ENCODE assay signal across 12 cellular contexts in the genomic region with DNA sequence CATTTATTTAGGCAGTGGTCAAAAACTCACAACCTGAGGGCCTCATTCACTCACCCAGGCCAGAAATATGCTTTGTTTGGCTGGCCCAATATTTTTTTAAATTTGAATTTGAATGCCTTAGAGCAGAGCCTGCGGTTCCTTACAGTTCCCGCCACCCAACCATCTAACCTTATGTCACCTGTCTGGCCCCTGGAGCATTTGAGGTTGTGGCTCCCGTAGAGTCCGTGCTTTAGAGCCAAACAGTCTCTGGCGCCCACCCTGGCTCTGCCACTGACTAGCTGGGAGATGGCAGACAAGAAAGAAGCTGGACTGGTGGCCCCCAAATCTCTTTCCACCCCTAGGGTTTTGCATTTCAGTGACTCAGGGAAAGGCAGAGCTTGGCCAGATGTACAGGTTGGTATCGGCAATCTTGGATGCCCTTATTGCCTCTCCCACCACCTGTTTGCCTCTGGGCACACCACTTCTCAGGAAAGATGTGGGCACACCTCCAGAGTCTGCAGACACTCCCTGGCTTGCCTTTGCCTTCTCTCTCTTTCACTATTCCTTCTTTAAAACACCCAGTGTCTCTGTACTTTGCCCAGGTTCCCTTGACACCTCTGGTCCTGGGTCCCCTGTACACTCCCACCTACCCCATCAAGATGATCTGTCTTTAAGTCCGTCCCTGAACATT. TPM values are rescaled to one million over a fixed set of nuclear protein-coding genes. Genes with fewer than 3 reads are reported as not detected.
DNase-seq lines count a peak whose midpoint lies in the region; ATAC-seq and TF ChIP-seq lines count a peak whose summit lies in the region.
"Had no signal": no experiment of that assay in that cellular context is flagged by ENCODE, and none has a peak within 500 bp of the region (broad histone marks: within the 10 kb centered on the region; RNA-seq: fewer than 3 reads in every experiment).

No MANE protein-coding gene starts in this region.

- no peak for TF ChIP-seq POLR2A in stomach (IDR thresholded peaks at IDR 0.05)

- no peaks in the 10 kb centered on the region for H3K27me3 Mint-ChIP-seq in activated T-cell treated with anti-CD3 and anti-CD28 coated beads, Interleukin-2, amount 50 U/mL, for 4 hours (ENCODE audit: low read depth)
- no peaks in the 10 kb centered on the region for H3K27me3 Mint-ChIP-seq in activated CD4-positive, alpha-beta memory T cell treated with anti-CD3 and anti-CD28 coated beads for 36 hours
- H3K27me3 Mint-ChIP-seq in immature natural killer cell (ENCODE audit: low read depth in 3 of 3), result peaks cover 7 to 20% (median 14%) of the 10 kb centered on the region in 3 donors

- H3K27me3 ChIP-seq in stomach, result no peaks in the 10 kb centered on the region

- intact Hi-C loops in activated CD4-positive, alpha-beta memory T cell treated with anti-CD3 and anti-CD28 coated beads for 36 hours (cut with micrococcal nuclease), result loop anchor here (5.0 kb wide), 1 partner anchor 874 kb away; a partner anchor contains a TSS
- intact Hi-C loops in stomach (cut with DNase I; ENCODE audit: low total_unique reads), result no loop called here

- no peaks in the 10 kb centered on the region for H3K9me3 Mint-ChIP-seq in activated T-cell treated with anti-CD3 and anti-CD28 coated beads, Interleukin-2, amount 50 U/mL, for 4 hours
- no peaks in the 10 kb centered on the region for H3K9me3 Mint-ChIP-seq in activated CD4-positive, alpha-beta memory T cell treated with anti-CD3 and anti-CD28 coated beads for 36 hours
- H3K9me3 Mint-ChIP-seq in immature natural killer cell, result no peaks in the 10 kb centered on the region

- peak overlapping the region; percentile 5 for H3K27ac Mint-ChIP-seq in activated CD4-positive, alpha-beta memory T cell treated with anti-CD3 and anti-CD28 coated beads for 36 hours
- H3K27ac Mint-ChIP-seq in immature natural killer cell, result peak overlapping the region in 4 of 6 donors; percentile 25 to 73 (median 36)

- 47 to 68% (median 58%) methylated on average over 7 of the region's 7 CpGs for WGBS in stomach, 5 donors

- H3K9me3 ChIP-seq in stomach, result no peaks in the 10 kb centered on the region

- peaks cover 61% of the 10 kb centered on the region for H3K4me1 Mint-ChIP-seq in activated T-cell treated with anti-CD3 and anti-CD28 coated beads, Interleukin-2, amount 50 U/mL, for 4 hours (ENCODE audit: low read depth)
- H3K4me1 Mint-ChIP-seq in activated CD4-positive, alpha-beta memory T cell treated with anti-CD3 and anti-CD28 coated beads for 36 hours (ENCODE audit: low read depth), result peaks cover 54% of the 10 kb centered on the region
- peaks cover 68 to 71% of the 10 kb centered on the region in 2 donors for H3K4me1 Mint-ChIP-seq in immature natural killer cell

- H3K4me3 Mint-ChIP-seq in activated T-cell treated with anti-CD3 and anti-CD28 coated beads, Interleukin-2, amount 50 U/mL, for 4 hours, result peak overlapping the region; percentile 50
- H3K4me3 Mint-ChIP-seq in activated CD4-positive, alpha-beta memory T cell treated with anti-CD3 and anti-CD28 coated beads for 36 hours, result no peak overlapping the region
- peak overlapping the region in 3 of 5 donors; percentile 25 to 46 (median 45) for H3K4me3 Mint-ChIP-seq in immature natural killer cell

- peaks cover 16% of the 10 kb centered on the region for H3K36me3 Mint-ChIP-seq in activated T-cell treated with anti-CD3 and anti-CD28 coated beads, Interleukin-2, amount 50 U/mL, for 4 hours (ENCODE audit: insufficient read depth)
- H3K36me3 Mint-ChIP-seq in activated CD4-positive, alpha-beta memory T cell treated with anti-CD3 and anti-CD28 coated beads for 36 hours, result peaks cover 31% of the 10 kb centered on the region
- H3K36me3 Mint-ChIP-seq in immature natural killer cell, result no peaks in the 10 kb centered on the region

- TF ChIP-seq CTCF in stomach (IDR thresholded peaks at IDR 0.05), result no peak

- H3K36me3 ChIP-seq in stomach, result no peaks in the 10 kb centered on the region

- no peak for ATAC-seq in activated T-cell treated with anti-CD3 and anti-CD28 coated beads, Interleukin-2, amount 50 U/mL, for 4 hours
- no peak for ATAC-seq in GM18909 (IDR thresholded peaks at IDR 0.05; ENCODE audit: poor library complexity, unreplicated experiment)
- no peak for ATAC-seq in GM18861 (IDR thresholded peaks at IDR 0.05; ENCODE audit: unreplicated experiment)

- POLR2A ChIA-PET in activated CD4-positive, alpha-beta memory T cell treated with anti-CD3 and anti-CD28 coated beads for 36 hours (lab: Charles Lee), result interaction anchor here (0.6 to 8.5 kb wide), 6 partner anchors 11 to 97 kb away, joined by 3 to 74 read pairs (median 4); no protein-coding TSS in a partner anchor

- CTCF ChIA-PET in activated CD4-positive, alpha-beta memory T cell treated with anti-CD3 and anti-CD28 coated beads for 36 hours (lab: Charles Lee), result interaction anchor here (0.6 to 4.6 kb wide), 11 partner anchors 16 to 183 kb away, joined by 3 to 26 read pairs (median 4); a partner anchor contains a TSS

- H3K4me3 ChIP-seq in stomach, result no peak overlapping the region

- no peak for DNase-seq in activated T-cell treated with anti-CD3 and anti-CD28 coated beads, Interleukin-2, amount 50 U/mL, for 4 hours
- no peak for DNase-seq in activated T-cell treated with anti-CD3 and anti-CD28 coated beads, Interleukin-2, amount 50 U/mL, for 48 hours
- no peak for DNase-seq in activated CD4-positive, alpha-beta memory T cell treated with anti-CD3 and anti-CD28 coated beads for 36 hours
- DNase-seq in immature natural killer cell (no peak), stomach (peak; percentile 56), islet precursor cell (no peak)
- DNase-seq: AML-193, NCI-H187 treated with DMSO at 0.1 percent for 48 hours had no signal

- no peak for TF ChIP-seq EP300 in stomach (IDR thresholded peaks at IDR 0.05)

- peak overlapping the region; percentile 25 to 98 (median 96) for H3K27ac ChIP-seq in stomach
- H3K27ac ChIP-seq: SK-N-MC had no signal

- H3K4me1 ChIP-seq in stomach, result peaks cover 37 to 67% (median 58%) of the 10 kb centered on the region in 4 donors

RNA-seq across cellular contexts. Expression of a gene that starts 1.9 kb away (rescaled TPM):
- total RNA-seq in activated T-cell treated with anti-CD3 and anti-CD28 coated beads, Interleukin-2, amount 50 U/mL, for 4 hours, result 10 to 100 TPM; 76.3 to 88.2 (median 85.8) TPM
- 10 to 100 TPM; 62.9 to 65.0 TPM for total RNA-seq in activated CD4-positive, alpha-beta memory T cell treated with anti-CD3 and anti-CD28 coated beads for 36 hours
- polyA plus RNA-seq in immature natural killer cell (1 to 10 TPM; 1.0 to 3.4 (median 3.0) TPM), stomach (10 to 100 TPM in 1 of 3 donors, 1 to 10 TPM in 2; 6.3 to 11.0 (median 6.4) TPM)
- 10 to 100 TPM in 2 of 5 donors, 1 to 10 TPM in 3; 1.2 to 17.7 (median 9.7) TPM for total RNA-seq in stomach

RNA-seq across cellular contexts. Expression of a gene that starts 56.8 kb away (rescaled TPM):
- total RNA-seq in activated T-cell treated with anti-CD3 and anti-CD28 coated beads, Interleukin-2, amount 50 U/mL, for 4 hours, result under 1 TPM; 0.25 to 0.63 (median 0.27) TPM
- under 1 TPM in 1 of 2 experiments, not detected in 1; 0.12 TPM for total RNA-seq in activated CD4-positive, alpha-beta memory T cell treated with anti-CD3 and anti-CD28 coated beads for 36 hours
- polyA plus RNA-seq in immature natural killer cell (under 1 TPM in 1 of 3 donors, not detected in 2; 0.16 TPM), stomach (not detected)
- not detected for total RNA-seq in stomach
- total RNA-seq: dermis microvascular lymphatic vessel endothelial cell had no signal
